Comparison of ENCODE assay signal across 8 cellular contexts in the genomic region with DNA sequence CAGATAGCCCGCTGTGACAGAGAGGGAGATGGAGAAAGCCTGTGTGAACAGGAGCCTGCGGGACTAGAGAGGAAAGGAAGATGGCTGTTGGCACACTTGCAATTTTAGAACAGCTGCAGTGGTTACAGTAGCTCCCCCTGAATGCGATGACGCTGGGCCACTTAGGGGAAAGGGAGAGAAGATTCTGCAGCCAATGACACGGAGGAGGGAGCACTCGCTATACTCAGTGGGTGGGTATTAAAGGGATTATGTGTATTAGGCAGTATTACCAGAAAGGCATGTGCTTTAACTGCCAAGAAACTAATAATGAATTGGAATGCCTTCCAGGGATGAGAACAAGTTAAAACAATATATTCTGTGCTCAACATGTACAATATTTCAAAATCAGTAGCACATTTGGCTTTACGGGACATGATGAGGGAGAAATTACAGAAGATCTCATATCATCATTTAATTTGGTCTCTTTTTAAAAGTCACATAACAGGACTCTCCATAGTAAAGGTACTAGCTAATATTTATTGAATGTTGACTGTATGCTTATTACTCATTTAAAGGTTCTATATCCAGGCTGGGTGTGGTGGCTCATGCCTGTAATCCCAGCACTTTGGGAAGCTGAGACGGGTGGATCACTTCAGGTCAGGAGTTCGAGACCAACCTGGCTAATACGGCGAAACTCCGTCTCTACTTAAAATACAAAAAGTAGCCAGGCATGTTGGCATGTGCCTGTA. TPM values are rescaled to one million over a fixed set of nuclear protein-coding genes. Genes with fewer than 3 reads are reported as not detected.
DNase-seq lines count a peak whose midpoint lies in the region; TF ChIP-seq lines count a peak whose summit lies in the region.

No MANE protein-coding gene starts in this region.

- TF ChIP-seq CTCF in AG09309 (IDR thresholded peaks at IDR 0.05; ENCODE audit: control insufficient read depth, insufficient read depth, low read depth, low read length, missing control alignments) (no peak), brain (conservative IDR thresholded peaks at IDR 0.05) (no peak), endothelial cell (IDR thresholded peaks at IDR 0.05; ENCODE audit: unreplicated experiment) (no peak), sigmoid colon (IDR thresholded peaks at IDR 0.05) (no peak)

- no peaks in the 10 kb centered on the region for H3K27me3 ChIP-seq in sigmoid colon

- intact Hi-C loops in sigmoid colon (cut with DNase I) = no loop called here

- DNase-seq in AG09309 (ENCODE audit: low read depth) = peak; percentile 57
- peak; percentile 45 for DNase-seq in NCI-H1105 (lab: John Stamatoyannopoulos, UW)
- peak; percentile 60 for DNase-seq in left kidney (ENCODE audit: low read depth, low spot score)
- no peak for DNase-seq in NOMO-1 treated with dmso at 0.1 percent for 144 hours (lab: John Stamatoyannopoulos, UW; ENCODE audit: unreplicated experiment)
- no peak for DNase-seq in endothelial cell (ENCODE audit: low spot score)
- no peak for DNase-seq in sigmoid colon
- no peak for DNase-seq in immature natural killer cell

- peak overlapping the region in 2 of 4 donors; percentile 16 to 64 for H3K27ac ChIP-seq in sigmoid colon

- H3K9me3 Mint-ChIP-seq in brain (peaks cover 0 to 4% (median 0%) of the 10 kb centered on the region in 5 experiments), endothelial cell (ENCODE audit: unreplicated experiment) (no peaks in the 10 kb centered on the region), immature natural killer cell (no peaks in the 10 kb centered on the region)

- peak in 1 of 4 donors; percentile 23 for TF ChIP-seq EP300 in sigmoid colon (IDR thresholded peaks at IDR 0.05)

- peak overlapping the region; percentile 33 to 96 (median 81) for H3K27ac Mint-ChIP-seq in brain
- no peak overlapping the region for H3K27ac Mint-ChIP-seq in endothelial cell (ENCODE audit: unreplicated experiment)
- H3K27ac Mint-ChIP-seq in immature natural killer cell = peak overlapping the region in 1 of 6 donors; percentile 77

- H3K36me3 Mint-ChIP-seq in brain (no peaks in the 10 kb centered on the region), endothelial cell (ENCODE audit: low read depth, unreplicated experiment) (no peaks in the 10 kb centered on the region), immature natural killer cell (no peaks in the 10 kb centered on the region)

- peaks cover 0 to 32% (median 20%) of the 10 kb centered on the region in 4 donors for H3K4me1 ChIP-seq in sigmoid colon

- H3K27me3 Mint-ChIP-seq in brain (peaks cover 14% of the 10 kb centered on the region), endothelial cell (ENCODE audit: unreplicated experiment) (peaks cover 7% of the 10 kb centered on the region), immature natural killer cell (ENCODE audit: low read depth in 3 of 3) (peaks cover 4 to 8% (median 7%) of the 10 kb centered on the region in 3 donors)

- peak overlapping the region in 4 of 5 experiments; percentile 6 to 50 (median 31) for H3K4me3 Mint-ChIP-seq in brain
- no peak overlapping the region for H3K4me3 Mint-ChIP-seq in endothelial cell (ENCODE audit: unreplicated experiment)
- no peak overlapping the region for H3K4me3 Mint-ChIP-seq in immature natural killer cell

- H3K4me1 Mint-ChIP-seq in brain (peaks cover 52% of the 10 kb centered on the region), endothelial cell (ENCODE audit: unreplicated experiment) (peaks cover 28% of the 10 kb centered on the region), immature natural killer cell (peaks cover 20 to 21% of the 10 kb centered on the region in 2 donors)

- H3K36me3 ChIP-seq in sigmoid colon = no peaks in the 10 kb centered on the region

- 75 to 87% methylated on average over 12 of the region's 12 CpGs for WGBS in sigmoid colon, 2 donors

- H3K4me3 ChIP-seq in AG09309 (ENCODE audit: control insufficient read depth, low read depth, low read length) (no peak overlapping the region), sigmoid colon (no peak overlapping the region)

- no peaks in the 10 kb centered on the region for H3K9me3 ChIP-seq in sigmoid colon

- no peak for TF ChIP-seq POLR2A in sigmoid colon (IDR thresholded peaks at IDR 0.05)

RNA-seq across cellular contexts. Expression of a gene that starts 35.9 kb away (rescaled TPM):
- polyA plus RNA-seq in brain (ENCODE audit: insufficient read depth, low read depth, low replicate concordance) (9.4 TPM), sigmoid colon (100 to 1,000 TPM; 108 to 374 (median 306) TPM), immature natural killer cell (100 to 1,000 TPM; 525 to 765 (median 608) TPM)
- total RNA-seq in endothelial cell (ENCODE audit: unreplicated experiment) (41.5 TPM), sigmoid colon (1,000 to 10,000 TPM in 1 of 4 donors, 100 to 1,000 TPM in 3; 172 to 1,048 (median 650) TPM)

Comparison
In these comparisons a context has a peak if more than half of its experiments do, and no peak if none do; other contexts are left out.
1. DNase-seq: peak in AG09309 (single experiment), NCI-H1105 (single experiment) and left kidney (single experiment); none in NOMO-1 treated with dmso at 0.1 percent for 144 hours (single experiment), endothelial cell (single experiment), sigmoid colon (single experiment) and immature natural killer cell (0 of 3).
2. H3K4me3 Mint-ChIP-seq: peak in brain (4 of 5); none in endothelial cell (single experiment) and immature natural killer cell (0 of 5).
3. RNA of a gene that starts 35.9 kb away (polyA plus RNA-seq): 525 to 765 TPM in immature natural killer cell and 108 to 374 TPM in sigmoid colon; 9.4 TPM in brain (single experiment); every median in the first group is over 10 times any median in the second.